ENCODE assay signal across 11 cellular contexts in genomic region chr3:194869482-194870169, GRCh38.
DNase-seq lines count a peak whose midpoint lies in the region; ATAC-seq and TF ChIP-seq lines count a peak whose summit lies in the region.
"Had no signal": no experiment of that assay in that cellular context is flagged by ENCODE, and none has a peak within 500 bp of the region (broad histone marks: within the 10 kb centered on the region; RNA-seq: fewer than 3 reads in every experiment).

No MANE protein-coding gene starts in this region.

- H3K4me1 ChIP-seq in Loucy (ENCODE audit: insufficient read depth, low read length, poor library complexity, severe bottlenecking) (no peaks in the 10 kb centered on the region), neural progenitor cell (peaks cover 20% of the 10 kb centered on the region), left lung (peaks cover 9 to 47% of the 10 kb centered on the region in 2 donors)

- H3K27me3 ChIP-seq in Loucy (ENCODE audit: insufficient read depth, low read length, poor library complexity, severe bottlenecking): no peaks in the 10 kb centered on the region
- H3K27me3 ChIP-seq in neural progenitor cell: no peaks in the 10 kb centered on the region
- no peaks in the 10 kb centered on the region for H3K27me3 ChIP-seq in left lung

- H3K79me2 ChIP-seq in Loucy (ENCODE audit: insufficient read depth, low read length) (no peaks in the 10 kb centered on the region), neural progenitor cell (ENCODE audit: low read depth) (no peaks in the 10 kb centered on the region)

- H2AFZ ChIP-seq in Loucy (ENCODE audit: low read length) (no peak overlapping the region), neural progenitor cell (replicated peaks) (no peak overlapping the region)

- no peaks in the 10 kb centered on the region for H3K9me2 ChIP-seq in Loucy (replicated peaks; ENCODE audit: low read depth, low read length)

- H3K27ac ChIP-seq in neural progenitor cell: no peak overlapping the region
- H3K27ac ChIP-seq in left lung: no peak overlapping the region

- H3K9me3 Mint-ChIP-seq in neural progenitor cell: peaks cover 3% of the 10 kb centered on the region
- H3K9me3 Mint-ChIP-seq in stimulated activated naive B cell treated with anti-CD40 and anti-IgM and Interleukin-4, amounts not matched to agents 10 μg/mL and 1 μg/mL and 100 μg/mL, for 72 hours: no peaks in the 10 kb centered on the region

- H3K36me3 ChIP-seq in Loucy (ENCODE audit: insufficient read depth, low read length) (no peaks in the 10 kb centered on the region), neural progenitor cell (no peaks in the 10 kb centered on the region), left lung (no peaks in the 10 kb centered on the region)

- H3K9me3 ChIP-seq in Loucy (ENCODE audit: insufficient read depth, low read depth, low read length) (no peaks in the 10 kb centered on the region), neural progenitor cell (ENCODE audit: low read depth) (no peaks in the 10 kb centered on the region), left lung (no peaks in the 10 kb centered on the region)

- intact Hi-C loops in left lung (cut with DNase I): no loop called here

- H3K4me2 ChIP-seq in Loucy (ENCODE audit: low read depth, low read length, poor library complexity, severe bottlenecking) (no peak overlapping the region), neural progenitor cell (no peak overlapping the region)

- peaks cover 25% of the 10 kb centered on the region for H3K4me1 Mint-ChIP-seq in neural progenitor cell
- peaks cover 7 to 22% of the 10 kb centered on the region in 2 donors for H3K4me1 Mint-ChIP-seq in stimulated activated naive B cell treated with anti-CD40 and anti-IgM and Interleukin-4, amounts not matched to agents 10 μg/mL and 1 μg/mL and 100 μg/mL, for 72 hours

- H3K4me3 ChIP-seq in Loucy (ENCODE audit: low read length, poor library complexity, severe bottlenecking) (no peak overlapping the region), cardiac fibroblast (replicated peaks in 1 of 2; ENCODE audit: low read depth in 2 of 2, low read length in 2 of 2) (no peak overlapping the region), neural progenitor cell (no peak overlapping the region), left lung (no peak overlapping the region)

- H3K36me3 Mint-ChIP-seq in neural progenitor cell: no peaks in the 10 kb centered on the region
- H3K36me3 Mint-ChIP-seq in stimulated activated naive B cell treated with anti-CD40 and anti-IgM and Interleukin-4, amounts not matched to agents 10 μg/mL and 1 μg/mL and 100 μg/mL, for 72 hours: no peaks in the 10 kb centered on the region

- peak overlapping the region; percentile 36 for H3K27ac Mint-ChIP-seq in neural progenitor cell
- no peak overlapping the region for H3K27ac Mint-ChIP-seq in stimulated activated naive B cell treated with anti-CD40 and anti-IgM and Interleukin-4, amounts not matched to agents 10 μg/mL and 1 μg/mL and 100 μg/mL, for 72 hours

- H3K9ac ChIP-seq in Loucy (ENCODE audit: low read depth, low read length, poor library complexity, severe bottlenecking) (no peak overlapping the region), neural progenitor cell (no peak overlapping the region)

- H4K20me1 ChIP-seq in Loucy (ENCODE audit: insufficient read depth, low read length, poor library complexity, severe bottlenecking) (no peaks in the 10 kb centered on the region), neural progenitor cell (ENCODE audit: low read depth) (no peaks in the 10 kb centered on the region)

- DNase-seq in ELR (ENCODE audit: low read depth): peak; percentile 91
- peak; percentile 41 to 86 for DNase-seq in cardiac fibroblast (ENCODE audit: low read depth in 2 of 2)
- no peak for DNase-seq in neural progenitor cell (ENCODE audit: low spot score)
- no peak for DNase-seq in NCI-H1092 (lab: John Stamatoyannopoulos, UW)
- DNase-seq in stimulated activated naive B cell treated with anti-CD40 and anti-IgM and Interleukin-4, amounts not matched to agents 10 μg/mL and 1 μg/mL and 100 μg/mL, for 72 hours: no peak
- DNase-seq in left lung: no peak
- no peak for DNase-seq in amygdala (lab: John Stamatoyannopoulos, UW)
- DNase-seq: effector CD8-positive, alpha-beta T cell; NCI-H446 treated with DMSO at 0.1 percent for 48 hours; Right ventricle myocardium superior had no signal

- no peaks in the 10 kb centered on the region for H3F3A ChIP-seq in Loucy (ENCODE audit: low read depth)
- H3F3A ChIP-seq in neural progenitor cell (ENCODE audit: low read depth): peaks cover 20% of the 10 kb centered on the region

- TF ChIP-seq CTCF in Loucy (conservative IDR thresholded peaks at IDR 0.05; ENCODE audit: low read length) (peak; percentile 20; the same call in 1 of the 2 replicates), cardiac fibroblast (IDR thresholded peaks at IDR 0.05; ENCODE audit: low read depth, low read length) (peak; percentile 16), neural progenitor cell (IDR thresholded peaks at IDR 0.05) (no peak), left lung (IDR thresholded peaks at IDR 0.05) (no peak)

- peaks cover 12% of the 10 kb centered on the region for H3K27me3 Mint-ChIP-seq in neural progenitor cell (ENCODE audit: insufficient read depth, low read depth)
- peaks cover 9 to 21% of the 10 kb centered on the region in 2 donors for H3K27me3 Mint-ChIP-seq in stimulated activated naive B cell treated with anti-CD40 and anti-IgM and Interleukin-4, amounts not matched to agents 10 μg/mL and 1 μg/mL and 100 μg/mL, for 72 hours

- no peak overlapping the region for H3K4me3 Mint-ChIP-seq in neural progenitor cell
- no peak overlapping the region for H3K4me3 Mint-ChIP-seq in stimulated activated naive B cell treated with anti-CD40 and anti-IgM and Interleukin-4, amounts not matched to agents 10 μg/mL and 1 μg/mL and 100 μg/mL, for 72 hours

- no peak for ATAC-seq in stimulated activated naive B cell treated with anti-CD40 and anti-IgM and Interleukin-4, amounts not matched to agents 10 μg/mL and 1 μg/mL and 100 μg/mL, for 72 hours (replicated peaks)
- no peak for ATAC-seq in left lung

Comparison
In these comparisons a context has a peak if more than half of its experiments do, and no peak if none do; other contexts are left out.
1. DNase-seq: peak in ELR (single experiment) and cardiac fibroblast (2 of 2); none in neural progenitor cell (single experiment), NCI-H1092 (single experiment), stimulated activated naive B cell treated with anti-CD40 and anti-IgM and Interleukin-4, amounts not matched to agents 10 μg/mL and 1 μg/mL and 100 μg/mL, for 72 hours (single experiment), left lung (0 of 2) and amygdala (0 of 56).
2. CTCF ChIP-seq: peak in Loucy (single experiment) and cardiac fibroblast (single experiment); none in neural progenitor cell (single experiment) and left lung (0 of 2).